In genomic region chr21:33383056-33383888, GRCh38 we compare ENCODE assay signal across 8 cellular contexts. TPM values are rescaled to one million over a fixed set of nuclear protein-coding genes. Genes with fewer than 3 reads are reported as not detected.
DNase-seq lines count a peak whose midpoint lies in the region; ATAC-seq and TF ChIP-seq lines count a peak whose summit lies in the region.

No MANE protein-coding gene starts in this region.

- peaks cover 59 to 74% (median 63%) of the 10 kb centered on the region in 3 donors for H3K4me1 Mint-ChIP-seq in T-cell

- no peaks in the 10 kb centered on the region for H3K27me3 ChIP-seq in ascending aorta

- peak overlapping the region; percentile 40 to 46 for H3K27ac ChIP-seq in ascending aorta

- peaks cover 0 to 4% of the 10 kb centered on the region in 2 donors for H3K27me3 Mint-ChIP-seq in T-cell

- no peak for TF ChIP-seq CTCF in ascending aorta (IDR thresholded peaks at IDR 0.05)

- DNase-seq in AG08395 (ENCODE audit: low spot score) (peak; percentile 44), T-cell (peak; percentile 32 to 73 (median 48)), ascending aorta (ENCODE audit: low spot score in 2 of 2) (peak in 1 of 2 donors; percentile 83), left kidney (ENCODE audit: low read depth, low spot score) (peak; percentile 42), NCI-H2107 (lab: John Stamatoyannopoulos, UW) (no peak)
- DNase-seq in stimulated activated CD4-positive, alpha-beta T cell treated with anti-CD3 and anti-CD28 coated beads, TNF-alpha, amount 100 ng/mL, for 24 hours (ENCODE audit: low read depth in 3 of 3), result peak; percentile 47 to 68 (median 60)

- H3K4me3 ChIP-seq in ascending aorta, result peak overlapping the region; percentile 16 to 37

- peak overlapping the region; percentile 71 to 84 (median 76) for H3K4me3 Mint-ChIP-seq in T-cell

- H3K36me3 Mint-ChIP-seq in T-cell, result no peaks in the 10 kb centered on the region

- CTCF ChIA-PET in T-cell (lab: Charles Lee), result interaction anchor here in 1 of 2 donors (1.7 kb wide), 1 partner anchor 183 kb away, joined by 8 read pairs; no protein-coding TSS in a partner anchor

- intact Hi-C loops in ascending aorta (cut with DNase I), result no loop called here

- no peaks in the 10 kb centered on the region for H3K36me3 ChIP-seq in ascending aorta

- H3K9me3 ChIP-seq in ascending aorta, result no peaks in the 10 kb centered on the region

- POLR2A ChIA-PET in T-cell (lab: Charles Lee), result interaction anchor here in 1 of 2 donors (0.6 kb wide), 1 partner anchor 68 kb away, joined by 4 read pairs; no protein-coding TSS in a partner anchor

- peak overlapping the region; percentile 58 to 94 for H3K27ac Mint-ChIP-seq in T-cell

- no peaks in the 10 kb centered on the region for H3K9me3 Mint-ChIP-seq in T-cell

- peak; percentile 66 for ATAC-seq in GM19328 (IDR thresholded peaks at IDR 0.05; ENCODE audit: unreplicated experiment)
- peak; percentile 69 for ATAC-seq in HG03442 (IDR thresholded peaks at IDR 0.05; ENCODE audit: unreplicated experiment)
- peak; percentile 46 to 57 (median 50) for ATAC-seq in T-cell (replicated peaks in 1 of 4)

- H3K4me1 ChIP-seq in ascending aorta, result peaks cover 6 to 27% of the 10 kb centered on the region in 2 donors

RNA-seq across cellular contexts. Expression of gene IFNGR2, which starts 19.9 kb away (rescaled TPM):
- total RNA-seq in T-cell, result 10 to 100 TPM; 14.2 to 28.3 (median 22.5) TPM
- total RNA-seq in ascending aorta, result 46.4 TPM

RNA-seq across cellular contexts. Expression of gene IFNAR1, which starts 58.5 kb away (rescaled TPM):
- total RNA-seq in T-cell (10 to 100 TPM; 22.1 to 51.1 (median 45.6) TPM), ascending aorta (25.9 TPM)
